ENCODE assay signal across 16 cellular contexts in the genomic region with DNA sequence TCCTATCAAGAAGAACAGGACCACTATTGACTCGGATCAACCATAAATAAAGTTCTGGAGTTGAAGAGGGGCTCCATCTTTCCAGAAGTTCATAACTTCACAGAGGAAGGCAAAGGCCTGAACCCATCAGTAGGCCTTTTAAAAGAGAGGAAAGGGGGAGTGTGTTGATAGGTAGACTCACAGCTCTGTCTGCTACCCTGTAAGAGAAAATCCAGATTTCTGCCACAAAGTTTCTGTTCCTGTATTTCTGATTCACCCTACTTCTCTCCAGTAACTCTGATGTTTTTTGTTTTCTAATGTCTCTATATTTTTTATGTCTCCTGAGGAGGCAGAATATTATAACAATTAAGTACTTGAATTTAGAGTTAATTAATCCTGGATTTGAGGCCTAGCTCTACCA.
DNase-seq lines count a peak whose midpoint lies in the region; ATAC-seq and TF ChIP-seq lines count a peak whose summit lies in the region.
"Had no signal": no experiment of that assay in that cellular context is flagged by ENCODE, and none has a peak within 500 bp of the region (broad histone marks: within the 10 kb centered on the region; RNA-seq: fewer than 3 reads in every experiment).

No MANE protein-coding gene starts in this region.

- H3K4me3 Mint-ChIP-seq in nephron (no peak overlapping the region), endothelial cell (ENCODE audit: unreplicated experiment) (no peak overlapping the region)
- H3K4me3 Mint-ChIP-seq: B cell had no signal

- H3K36me3 Mint-ChIP-seq in nephron (ENCODE audit: low read depth) (no peaks in the 10 kb centered on the region), endothelial cell (ENCODE audit: low read depth, unreplicated experiment) (no peaks in the 10 kb centered on the region)

- no peaks in the 10 kb centered on the region for H3K9me3 ChIP-seq in ascending aorta
- H3K9me3 ChIP-seq: HAP-1 had no signal

- H3K27ac Mint-ChIP-seq in nephron: peak overlapping the region; percentile 13 to 97 (median 95)
- no peak overlapping the region for H3K27ac Mint-ChIP-seq in endothelial cell (ENCODE audit: unreplicated experiment)
- H3K27ac Mint-ChIP-seq: B cell had no signal

- H3K4me1 ChIP-seq in ascending aorta: peaks cover 7 to 33% of the 10 kb centered on the region in 2 donors

- H3K9me3 Mint-ChIP-seq in nephron: no peaks in the 10 kb centered on the region
- H3K9me3 Mint-ChIP-seq in endothelial cell (ENCODE audit: unreplicated experiment): no peaks in the 10 kb centered on the region

- DNase-seq in endothelial cell (ENCODE audit: low spot score) (no peak), HPDE6-E6E7 (ENCODE audit: extremely low spot score) (no peak), hippocampal formation (lab: John Stamatoyannopoulos, UW) (no peak), ascending aorta (ENCODE audit: low spot score in 2 of 2) (no peak)
- DNase-seq: cortex of kidney, DMS79, NCI-H226, PC-3 had no signal

- no peaks in the 10 kb centered on the region for H3K27me3 ChIP-seq in ascending aorta

- TF ChIP-seq CTCF in nephron (IDR thresholded peaks at IDR 0.05; ENCODE audit: unreplicated experiment in 3 of 3): no peak
- no peak for TF ChIP-seq CTCF in endothelial cell (IDR thresholded peaks at IDR 0.05; ENCODE audit: unreplicated experiment)
- no peak for TF ChIP-seq CTCF in ascending aorta (IDR thresholded peaks at IDR 0.05)

- no peaks in the 10 kb centered on the region for H3K36me3 ChIP-seq in ascending aorta
- H3K36me3 ChIP-seq: HAP-1 had no signal

- intact Hi-C loops in ascending aorta (cut with DNase I): loop anchor here (10.0 kb wide), 1 partner anchor 744 kb away; a partner anchor contains a TSS

- peak; percentile 45 for ATAC-seq in GM18519 (IDR thresholded peaks at IDR 0.05; ENCODE audit: low FRiP score, unreplicated experiment)
- ATAC-seq in GM21447 (IDR thresholded peaks at IDR 0.05; ENCODE audit: unreplicated experiment): peak; percentile 40
- ATAC-seq in HG03095 (IDR thresholded peaks at IDR 0.05; ENCODE audit: unreplicated experiment): peak; percentile 40
- ATAC-seq: activated CD4-positive, CD25-positive, alpha-beta regulatory T cell treated with anti-CD3 and anti-CD28 coated beads, Interleukin-2, amount 50 U/mL, for 24 hours; PC-3 had no signal

- no peak overlapping the region for H3K4me3 ChIP-seq in ascending aorta
- H3K4me3 ChIP-seq: HAP-1, lung had no signal

- H3K4me1 Mint-ChIP-seq in nephron: peaks cover 68% of the 10 kb centered on the region
- peaks cover 11% of the 10 kb centered on the region for H3K4me1 Mint-ChIP-seq in endothelial cell (ENCODE audit: unreplicated experiment)

- H3K27me3 Mint-ChIP-seq in nephron (ENCODE audit: low read depth) (no peaks in the 10 kb centered on the region), endothelial cell (ENCODE audit: unreplicated experiment) (no peaks in the 10 kb centered on the region)

- peak overlapping the region in 1 of 2 donors; percentile 77 for H3K27ac ChIP-seq in ascending aorta
